In genomic region chr17:55990332-55991006, GRCh38 we compare ENCODE assay signal across 17 cellular contexts.
"Had no signal": no experiment of that assay in that cellular context is flagged by ENCODE, and none has a peak within 500 bp of the region (broad histone marks: within the 10 kb centered on the region; RNA-seq: fewer than 3 reads in every experiment).

No MANE protein-coding gene starts in this region.

- H3K4me2 ChIP-seq: hepatocyte had no signal

- DNase-seq: activated B cell treated with CpG ODN at 0.5 μM for 24 hours; activated CD4-positive, alpha-beta T cell treated with anti-CD3 and anti-CD28 coated beads for 48 hours; activated CD8-positive, alpha-beta memory T cell treated with anti-CD3 and anti-CD28 coated beads, Interleukin-2, amount 50 U/mL, for 48 hours; activated gamma-delta T cell; activated T-cell treated with anti-CD3 and anti-CD28 coated beads, Interleukin-2, amount 50 U/mL, for 72 hours; amniotic stem cell; central memory CD4-positive, alpha-beta T cell; colonic mucosa; left cardiac atrium; naive thymus-derived CD8-positive, alpha-beta T cell; nucleus accumbens; stimulated activated naive CD8-positive, alpha-beta T cell treated with anti-CD3 and anti-CD28 coated beads, Interleukin-15, Interleukin-2, amounts not matched to agents 100 U/mL and 50 U/mL, for 24 hours; T-helper 2 cell; trophoblast cell had no signal

- H3K79me2 ChIP-seq: hepatocyte had no signal

- H3K27me3 ChIP-seq: colonic mucosa, hepatocyte had no signal

- H3K9me3 ChIP-seq: colonic mucosa, esophagus muscularis mucosa had no signal

- H3K4me3 ChIP-seq: colonic mucosa, esophagus muscularis mucosa, hepatocyte, skin epidermis had no signal

- ATAC-seq: activated T-cell treated with anti-CD3 and anti-CD28 coated beads, Interleukin-2, amount 50 U/mL, for 72 hours; left cardiac atrium; naive thymus-derived CD8-positive, alpha-beta T cell; stimulated activated naive CD8-positive, alpha-beta T cell treated with anti-CD3 and anti-CD28 coated beads, Interleukin-15, Interleukin-2, amounts not matched to agents 100 U/mL and 50 U/mL, for 24 hours had no signal

- H3K36me3 ChIP-seq: colonic mucosa, esophagus muscularis mucosa had no signal

- H3K4me1 ChIP-seq: colonic mucosa, esophagus muscularis mucosa had no signal

- H3K27ac ChIP-seq: colonic mucosa, esophagus muscularis mucosa, hepatocyte, skin epidermis had no signal

- H2AFZ ChIP-seq: hepatocyte had no signal
